Comparison of ENCODE assay signal across 21 cellular contexts in genomic region chr5:105544300-105544699, GRCh38.
DNase-seq lines count a peak whose midpoint lies in the region; ATAC-seq and TF ChIP-seq lines count a peak whose summit lies in the region.
"Had no signal": no experiment of that assay in that cellular context is flagged by ENCODE, and none has a peak within 500 bp of the region (broad histone marks: within the 10 kb centered on the region; RNA-seq: fewer than 3 reads in every experiment).

No MANE protein-coding gene starts in this region.

- DNase-seq in DMS 273 (lab: John Stamatoyannopoulos, UW; ENCODE audit: unreplicated experiment) = peak; percentile 45
- DNase-seq in NCI-H69 (lab: John Stamatoyannopoulos, UW) = peak; percentile 33
- peak; percentile 62 for DNase-seq in SW480 (ENCODE audit: low spot score)
- DNase-seq: CD4-positive, CD25-positive, alpha-beta regulatory T cell; DND-41; GM23248; H9; KBM-7; NCI-H1092; NCI-H187; NCI-H2171; NCI-H345; NK-92 treated with Interleukin-12 subunit alpha and Interleukin-12 subunit beta, amount 100 ng/mL, for 24 hours; SIG-M5; T-cell had no signal

- TF ChIP-seq CTCF in 22Rv1 (IDR thresholded peaks at IDR 0.05) = no peak

- H3K27ac ChIP-seq in 22Rv1 = peak overlapping the region; percentile 47
- H3K27ac ChIP-seq: GM23248 had no signal

- ATAC-seq in GM18511 (IDR thresholded peaks at IDR 0.05; ENCODE audit: unreplicated experiment) = no peak
- no peak for ATAC-seq in HG03520 (IDR thresholded peaks at IDR 0.05; ENCODE audit: unreplicated experiment)
- no peak for ATAC-seq in HG03571 (IDR thresholded peaks at IDR 0.05; ENCODE audit: unreplicated experiment)
- ATAC-seq: GM12878, SK-N-SH treated with all-trans-retinoic acid at 6 μM for 48 hours, T-cell had no signal
